ENCODE assay signal across 7 cellular contexts in the genomic region with DNA sequence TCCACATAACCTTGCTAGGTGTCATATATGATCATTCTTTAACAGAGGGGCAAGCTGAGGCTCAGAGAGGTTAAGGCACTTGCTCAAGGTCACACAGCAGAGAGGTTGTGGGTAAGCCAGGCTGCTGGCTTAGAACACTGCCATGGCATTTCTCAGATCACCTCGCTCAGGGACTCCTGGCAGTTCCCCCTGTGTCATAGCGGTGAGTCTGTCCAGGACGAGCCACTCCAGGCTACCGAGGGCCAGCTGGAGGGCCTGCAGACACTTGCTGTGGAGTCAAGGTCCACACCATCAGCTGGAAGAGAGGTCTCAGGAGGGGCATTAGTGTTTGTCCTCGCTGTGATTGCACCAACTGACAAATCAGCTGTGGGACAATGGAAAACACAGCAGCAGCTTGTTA.
A peak's percentile ranks its signal among the peaks of the same experiment; 100 is the strongest.
DNase-seq lines count a peak whose midpoint lies in the region; ATAC-seq, FAIRE-seq and TF ChIP-seq lines count a peak whose summit lies in the region.
"Not testable (repeated sequence)": the region's sequence is repeated elsewhere in the genome, so short reads cannot be mapped to it uniquely, and the experiment has no call there.

No MANE protein-coding gene starts in this region.

- CTCF ChIA-PET in HepG2 (lab: Yijun Ruan, JAX; ENCODE audit: low intra/inter-chr PET ratio, low total read pairs): not testable (repeated sequence)

- H3K27me3 ChIP-seq in endodermal cell (ENCODE audit: control insufficient read depth, insufficient read depth, low read length, poor library complexity, severe bottlenecking); HepG2 (ENCODE audit: control insufficient read depth in 1 of 2, insufficient read depth in 2 of 2, low read length in 2 of 2); spleen (replicated peaks in 1 of 7); aorta (ENCODE audit: control insufficient read depth in 1 of 2, insufficient read depth in 2 of 2, low read length in 1 of 2): not testable (repeated sequence)

- not testable (repeated sequence) for H4K20me1 ChIP-seq in HepG2 (ENCODE audit: insufficient read depth, low read length)

- not testable (repeated sequence) for H3K9me3 ChIP-seq in endodermal cell (ENCODE audit: control insufficient read depth, low read length); kidney (ENCODE audit: control insufficient read depth in 1 of 2, low read length in 2 of 2); HepG2 (ENCODE audit: low read length); spleen; aorta (ENCODE audit: control insufficient read depth, low read length)

- H3K27ac ChIP-seq in endodermal cell (ENCODE audit: low read depth, low read length); kidney (ENCODE audit: low read depth in 2 of 2, low read length in 2 of 2); HepG2 (ENCODE audit: extremely low read length, insufficient read depth, low read length); spleen; aorta (ENCODE audit: low read depth in 1 of 2, low read length in 2 of 2): not testable (repeated sequence)

- WGBS in endodermal cell (ENCODE audit: insufficient coverage in 1 of 2, insufficient read length in 1 of 2), 2 experiments: 92% methylated on average over 5 of the region's 5 CpGs; no CpG with 5 or more reads in 1 of the 2 experiments
- WGBS in HepG2 (ENCODE audit: low lambda C conversion rate): 0% methylated on average over 1 of the region's 5 CpGs
- WGBS in spleen, 5 donors: 58 to 91% (median 75%) methylated on average over 1 to 5 of the region's 5 CpGs; no CpG with 5 or more reads in 1 of the 5 donors
- 85 to 88% methylated on average over 5 of the region's 5 CpGs for WGBS in aorta, 2 donors

- H3K36me3 ChIP-seq in endodermal cell (ENCODE audit: control insufficient read depth, insufficient read depth, low read length); kidney (ENCODE audit: control insufficient read depth in 1 of 2, insufficient read depth in 2 of 2, low read length in 2 of 2); HepG2 (replicated peaks in 1 of 2; ENCODE audit: control insufficient read depth in 1 of 2, insufficient read depth in 2 of 2, low read length in 2 of 2); spleen; aorta (ENCODE audit: control insufficient read depth in 1 of 2, insufficient read depth in 2 of 2, low read length in 1 of 2): not testable (repeated sequence)

- not testable (repeated sequence) for TF ChIP-seq CTCF in CD14-positive monocyte (IDR thresholded peaks at IDR 0.05); endodermal cell (conservative IDR thresholded peaks at IDR 0.05); kidney (IDR thresholded peaks at IDR 0.05; ENCODE audit: borderline replicate concordance, extremely low read depth, insufficient read depth); HepG2 (CRISPR knock-in tag; IDR thresholded peaks at IDR 0.05); spleen (IDR thresholded peaks at IDR 0.05 in 8 of 11, conservative IDR thresholded peaks at IDR 0.05 in 3 of 11)

- not testable (repeated sequence) for H3K79me2 ChIP-seq in HepG2 (ENCODE audit: insufficient read depth, low read length)

- not testable (repeated sequence) for H3K27ac Mint-ChIP-seq in CD14-positive monocyte, endodermal cell

- H3K9ac ChIP-seq in endodermal cell (ENCODE audit: extremely low read depth, low read length, poor library complexity, severe bottlenecking); kidney (ENCODE audit: low read length in 2 of 2); HepG2 (ENCODE audit: insufficient read depth, low read depth, low read length): not testable (repeated sequence)

- not testable (repeated sequence) for H3K9me3 Mint-ChIP-seq in CD14-positive monocyte, endodermal cell

- H3K36me3 Mint-ChIP-seq in CD14-positive monocyte; endodermal cell (ENCODE audit: low read depth): not testable (repeated sequence)

- peaks cover 15% of the 10 kb centered on the region for H3K4me1 Mint-ChIP-seq in CD14-positive monocyte
- H3K4me1 Mint-ChIP-seq in endodermal cell: not testable (repeated sequence)

- ATAC-seq in HepG2; aorta (ENCODE audit: low FRiP score): not testable (repeated sequence)

- H3K4me3 Mint-ChIP-seq in CD14-positive monocyte, endodermal cell: not testable (repeated sequence)

- in situ Hi-C loops in HepG2 (cut with HindIII; ENCODE audit: extremely low pct_ligation_motif_present, low pct_unique_long_range_greater_than_20kb): not testable (repeated sequence)

- H3K4me3 ChIP-seq in endodermal cell (ENCODE audit: low read length); kidney (ENCODE audit: low read length in 2 of 2); HepG2 (replicated peaks in 1 of 3; ENCODE audit: insufficient read depth in 1 of 3, low read depth in 2 of 3, low read length in 3 of 3); spleen; aorta (ENCODE audit: low read length in 2 of 2): not testable (repeated sequence)

- not testable (repeated sequence) for BruUV-seq in HepG2 (replicated peaks; lab: Mats Ljungman, UMichigan)

- not testable (repeated sequence) for TF ChIP-seq RAD21 in HepG2 (CRISPR knock-in tag; IDR thresholded peaks at IDR 0.05)

- FAIRE-seq in kidney (lab: Jason Lieb, UNC); HepG2 (lab: Jason Lieb, UNC): not testable (repeated sequence)

- intact Hi-C loops in CD14-positive monocyte (cut with micrococcal nuclease); cardiac septum (cut with DNase I); kidney (cut with DNase I); HepG2 (cut with micrococcal nuclease; ENCODE audit: unreplicated experiment); spleen (cut with DNase I; ENCODE audit: low total_unique reads); aorta (cut with DNase I): not testable (repeated sequence)

- POLR2A ChIA-PET in HepG2 (lab: Yijun Ruan, JAX): not testable (repeated sequence)

- TF ChIP-seq POLR2A in HepG2 (IDR thresholded peaks at IDR 0.05; ENCODE audit: insufficient read depth in 1 of 2, low read depth in 2 of 2, low read length in 2 of 2); spleen (IDR thresholded peaks at IDR 0.05): not testable (repeated sequence)

- H3K4me1 ChIP-seq in endodermal cell (ENCODE audit: control insufficient read depth, insufficient read depth, low read length); kidney (ENCODE audit: control insufficient read depth in 1 of 2, insufficient read depth in 1 of 2, low read depth in 1 of 2, low read length in 2 of 2); spleen; aorta (ENCODE audit: control insufficient read depth in 1 of 2, insufficient read depth in 2 of 2, low read length in 2 of 2): not testable (repeated sequence)
- peaks cover 19% of the 10 kb centered on the region for H3K4me1 ChIP-seq in HepG2 (ENCODE audit: insufficient read depth, low read length)

- not testable (repeated sequence) for H3K4me2 ChIP-seq in HepG2 (ENCODE audit: low read depth, low read length)

- not testable (repeated sequence) for TF ChIP-seq EP300 in HepG2 (IDR thresholded peaks at IDR 0.05; ENCODE audit: low read depth in 2 of 2, low read length in 2 of 2); HepG2 (CRISPR knock-in tag; IDR thresholded peaks at IDR 0.05; ENCODE audit: borderline replicate concordance)

- H3K27me3 Mint-ChIP-seq in CD14-positive monocyte (ENCODE audit: low read depth in 3 of 3); endodermal cell (ENCODE audit: insufficient read depth): not testable (repeated sequence)

- DNase-seq in CD14-positive monocyte (ENCODE audit: low spot score) (peak; percentile 29), endodermal cell (peak; percentile 7), cardiac septum (ENCODE audit: low spot score) (peak; percentile 73), kidney (peak; percentile 15), spleen (peak; percentile 11), aorta (peak; percentile 9 to 43)
- not testable (repeated sequence) for DNase-seq in HepG2 (ENCODE audit: low spot score)

- not testable (repeated sequence) for H2AFZ ChIP-seq in HepG2 (ENCODE audit: low read length)

TF ChIP-seq in HepG2, 621 proteins besides CTCF, POLR2A, EP300 and RAD21:
- TF ChIP-seq TFAP4 (IDR thresholded peaks at IDR 0.05; ENCODE audit: borderline replicate concordance, low read depth) (peak; percentile 13; the same call in 1 of the 2 replicates), ZNF768 (CRISPR knock-in tag; IDR thresholded peaks at IDR 0.05) (peak; percentile 96)
TF ChIP-seq in HepG2: peak in this region for 2; not testable (repeated sequence) for 619.
